ENCODE assay signal across 11 cellular contexts in genomic region chr7:129831424-129832058, GRCh38.
DNase-seq lines count a peak whose midpoint lies in the region; ATAC-seq, FAIRE-seq and TF ChIP-seq lines count a peak whose summit lies in the region.
"Had no signal": no experiment of that assay in that cellular context is flagged by ENCODE, and none has a peak within 500 bp of the region (broad histone marks: within the 10 kb centered on the region; RNA-seq: fewer than 3 reads in every experiment).

No MANE protein-coding gene starts in this region.

- in situ Hi-C loops in IMR-90 (cut with MboI; ENCODE audit: low sequenced_read_pairs): no loop called here

- TF ChIP-seq POLR2A in IMR-90 (IDR thresholded peaks at IDR 0.05; ENCODE audit: low read depth, low read length): no peak
- no peak for TF ChIP-seq POLR2A in GM12892 (IDR thresholded peaks at IDR 0.05; ENCODE audit: low read depth, low read length)

- peak overlapping the region; percentile 75 for H2AK9ac ChIP-seq in IMR-90 (replicated peaks; ENCODE audit: low read depth, low read length, poor library complexity)

- H4K91ac ChIP-seq in IMR-90 (ENCODE audit: insufficient read depth, low read depth, low read length) (peak overlapping the region; percentile 95), mesenchymal stem cell (ENCODE audit: low read length) (peak overlapping the region; percentile 43)

- no peaks in the 10 kb centered on the region for H4K20me1 ChIP-seq in IMR-90 (ENCODE audit: insufficient read depth, low read length)

- WGBS in IMR-90 (ENCODE audit: extremely low coverage in 2 of 2, insufficient read length in 1 of 2), 2 experiments: 60% methylated on average over 1 of the region's 5 CpGs; no CpG with 5 or more reads in 1 of the 2 experiments
- 54% methylated on average over 5 of the region's 5 CpGs for WGBS in mesenchymal stem cell

- H3K9ac ChIP-seq in IMR-90 (ENCODE audit: low read depth, low read length): no peak overlapping the region
- H3K9ac ChIP-seq in mesenchymal stem cell (ENCODE audit: low read length): peak overlapping the region; percentile 79

- H2AFZ ChIP-seq in IMR-90 (replicated peaks; ENCODE audit: low read length, poor library complexity): peak overlapping the region; percentile 64
- no peak overlapping the region for H2AFZ ChIP-seq in mesenchymal stem cell (ENCODE audit: low read depth, low read length)

- H4K8ac ChIP-seq in IMR-90 (ENCODE audit: low read depth in 2 of 2, low read length in 2 of 2) (peak overlapping the region; percentile 32 to 87), mesenchymal stem cell (ENCODE audit: low read length) (peak overlapping the region; percentile 55)

- H3K27me3 ChIP-seq in IMR-90 (ENCODE audit: control insufficient read depth, insufficient read depth, low read length) (no peaks in the 10 kb centered on the region), mesenchymal stem cell (ENCODE audit: control insufficient read depth in 1 of 2, insufficient read depth in 1 of 2, low read length in 2 of 2) (no peaks in the 10 kb centered on the region)

- no peak for TF ChIP-seq RAD21 in IMR-90 (IDR thresholded peaks at IDR 0.05; ENCODE audit: low read length)

- H3K4me1 ChIP-seq in IMR-90 (ENCODE audit: control insufficient read depth, insufficient read depth, low read length): peaks cover 19% of the 10 kb centered on the region
- peaks cover 39% of the 10 kb centered on the region for H3K4me1 ChIP-seq in mesenchymal stem cell (ENCODE audit: control insufficient read depth, insufficient read depth, low read depth, low read length)

- H2BK20ac ChIP-seq in IMR-90 (ENCODE audit: low read depth, low read length): peak overlapping the region; percentile 93

- BruUV-seq in IMR-90 (replicated peaks; lab: Mats Ljungman, UMichigan): no TSS peak

- peak; percentile 71 for ATAC-seq in IMR-90 (ENCODE audit: low read depth)
- ATAC-seq in GM18517 (IDR thresholded peaks at IDR 0.05; ENCODE audit: unreplicated experiment): no peak

- no peak for FAIRE-seq in GM12892 (lab: Jason Lieb, UNC)
- FAIRE-seq: kidney had no signal

- H2AK5ac ChIP-seq in IMR-90 (ENCODE audit: low read depth, low read length): peak overlapping the region; percentile 96
- H2AK5ac ChIP-seq in mesenchymal stem cell (ENCODE audit: low read length, severe bottlenecking): peak overlapping the region; percentile 99

- no peak overlapping the region for H2BK12ac ChIP-seq in mesenchymal stem cell (ENCODE audit: low read length in 2 of 2)

- peaks cover 28% of the 10 kb centered on the region for H3K36me3 ChIP-seq in IMR-90 (ENCODE audit: control insufficient read depth, insufficient read depth, low read length)
- peaks cover 44 to 47% of the 10 kb centered on the region in 2 experiments for H3K36me3 ChIP-seq in mesenchymal stem cell (ENCODE audit: control insufficient read depth in 1 of 2, insufficient read depth in 2 of 2, low read depth in 1 of 2, low read length in 2 of 2)

- H3K4ac ChIP-seq in IMR-90 (ENCODE audit: low read depth, low read length) (peak overlapping the region; percentile 94), mesenchymal stem cell (ENCODE audit: low read depth in 1 of 2, low read length in 2 of 2) (no peak overlapping the region)

- H2BK120ac ChIP-seq in IMR-90 (ENCODE audit: low read depth, low read length) (peak overlapping the region; percentile 92), mesenchymal stem cell (ENCODE audit: low read depth, low read length) (no peak overlapping the region)

- POLR2A ChIA-PET in IMR-90 (lab: Charles Lee; ENCODE audit: unreplicated experiment): no interaction called here

- DNase-seq in IMR-90 (peak; percentile 95), choroid plexus epithelial cell (ENCODE audit: low read depth) (peak; percentile 95), mesenchymal stem cell (peak; percentile 89), GM12892 (ENCODE audit: insufficient read length) (no peak), GM10266 (ENCODE audit: extremely low spot score) (no peak), caudate nucleus (lab: John Stamatoyannopoulos, UW) (no peak)
- DNase-seq: kidney; stimulated activated CD8-positive, alpha-beta memory T cell treated with anti-CD3 and anti-CD28 coated beads, Interleukin-4, amount 100 ng/mL, for 48 hours had no signal

- peak overlapping the region; percentile 92 for H3K14ac ChIP-seq in IMR-90 (replicated peaks; ENCODE audit: low read depth, low read length)
- no peak overlapping the region for H3K14ac ChIP-seq in mesenchymal stem cell (ENCODE audit: low read length in 2 of 2)

- no peak for TF ChIP-seq CTCF in 22Rv1 (IDR thresholded peaks at IDR 0.05)
- no peak for TF ChIP-seq CTCF in IMR-90 (conservative IDR thresholded peaks at IDR 0.05; ENCODE audit: low read depth, low read length)
- TF ChIP-seq CTCF in choroid plexus epithelial cell (conservative IDR thresholded peaks at IDR 0.05; ENCODE audit: low read depth, low read length): no peak
- TF ChIP-seq CTCF in GM10266 (IDR thresholded peaks at IDR 0.05; ENCODE audit: control insufficient read depth, insufficient read depth, low read depth, missing control alignments): no peak

- H3K23ac ChIP-seq in IMR-90 (ENCODE audit: low read depth, low read length) (peak overlapping the region; percentile 74), mesenchymal stem cell (ENCODE audit: low read length in 2 of 2) (no peak overlapping the region)

- H3K18ac ChIP-seq in IMR-90 (ENCODE audit: low read depth, low read length) (peak overlapping the region; percentile 56), mesenchymal stem cell (ENCODE audit: low read depth in 1 of 2, low read length in 2 of 2) (peak overlapping the region in 1 of 2 experiments; percentile 61)

- peak overlapping the region; percentile 36 for H4K5ac ChIP-seq in IMR-90 (ENCODE audit: low read depth, low read length)

- H3K9me1 ChIP-seq in IMR-90 (ENCODE audit: insufficient read depth, low read length): peaks cover 29% of the 10 kb centered on the region

- H2BK15ac ChIP-seq in IMR-90 (ENCODE audit: low read depth, low read length) (peak overlapping the region; percentile 96), mesenchymal stem cell (ENCODE audit: low read depth, poor library complexity, severe bottlenecking) (no peak overlapping the region)

- H3K4me2 ChIP-seq in IMR-90 (ENCODE audit: low read depth, low read length) (no peak overlapping the region; the same call in 1 of the 2 replicates), mesenchymal stem cell (ENCODE audit: low read length, poor library complexity, severe bottlenecking) (no peak overlapping the region)

- H3K79me1 ChIP-seq in IMR-90 (ENCODE audit: low read depth in 1 of 2, low read length in 2 of 2) (peaks cover 6 to 41% of the 10 kb centered on the region in 2 experiments), mesenchymal stem cell (replicated peaks; ENCODE audit: low read length, poor library complexity, severe bottlenecking) (peaks cover 16% of the 10 kb centered on the region)

- intact Hi-C loops in IMR-90 (cut with micrococcal nuclease): loop anchor here (1.0 kb wide), 1 partner anchor 119 kb away; no protein-coding TSS in a partner anchor

- dilution Hi-C loops in IMR-90 (cut with HindIII; ENCODE audit: low sequenced_read_pairs, unreplicated experiment): no loop called here

- H3K9me3 ChIP-seq in IMR-90 (ENCODE audit: control insufficient read depth, insufficient read depth, low read length) (no peaks in the 10 kb centered on the region), mesenchymal stem cell (ENCODE audit: control insufficient read depth, low read length) (no peaks in the 10 kb centered on the region)

- CTCF ChIA-PET in IMR-90 (lab: Yijun Ruan, JAX): interaction anchor here (1.0 kb wide), 1 partner anchor 167 kb away, joined by 3 read pairs; no protein-coding TSS in a partner anchor

- peak overlapping the region; percentile 72; the same call in 1 of the 2 replicates for H3K56ac ChIP-seq in IMR-90 (ENCODE audit: extremely low read depth, insufficient read depth, low read length)

- peak overlapping the region; percentile 74 for H3K27ac ChIP-seq in 22Rv1
- H3K27ac ChIP-seq in IMR-90 (ENCODE audit: insufficient read depth, low read length): peak overlapping the region; percentile 85
- H3K27ac ChIP-seq in mesenchymal stem cell (ENCODE audit: low read length, poor library complexity, severe bottlenecking): peak overlapping the region; percentile 100
- no peak overlapping the region for H3K27ac ChIP-seq in caudate nucleus (ENCODE audit: low read depth, low read length)
- H3K27ac ChIP-seq: C4-2B had no signal

- H3K4me3 ChIP-seq in IMR-90 (ENCODE audit: insufficient read depth, low read depth, low read length) (no peak overlapping the region), choroid plexus epithelial cell (ENCODE audit: low read depth, low read length) (no peak overlapping the region), mesenchymal stem cell (ENCODE audit: insufficient read depth in 1 of 2, low read depth in 1 of 2, low read length in 2 of 2) (no peak overlapping the region)

- H2BK5ac ChIP-seq in IMR-90 (ENCODE audit: low read depth, low read length, poor library complexity, severe bottlenecking): peak overlapping the region; percentile 76
- H2BK5ac ChIP-seq in mesenchymal stem cell (ENCODE audit: low read depth, low read length, poor library complexity, severe bottlenecking): peak overlapping the region; percentile 93

TF ChIP-seq in IMR-90, 13 proteins besides CTCF, POLR2A, EP300 and RAD21 (continues in another document):
- TF ChIP-seq USF2 (IDR thresholded peaks at IDR 0.05; ENCODE audit: low read depth, low read length): no peak
- TF ChIP-seq MAZ (IDR thresholded peaks at IDR 0.05; ENCODE audit: borderline replicate concordance, low read depth, low read length): no peak
- TF ChIP-seq MXI1 (IDR thresholded peaks at IDR 0.05; ENCODE audit: borderline replicate concordance, low read depth, low read length): no peak
- no peak for TF ChIP-seq CHD1 (IDR thresholded peaks at IDR 0.05; ENCODE audit: low read depth, low read length)
- TF ChIP-seq SMC3 (IDR thresholded peaks at IDR 0.05; ENCODE audit: low read depth, low read length): no peak
- no peak; the same call in 1 of the 2 replicates for TF ChIP-seq BHLHE40 (IDR thresholded peaks at IDR 0.05; ENCODE audit: low read depth, low read length)
- TF ChIP-seq RCOR1 (IDR thresholded peaks at IDR 0.05; ENCODE audit: insufficient replicate concordance, low read length): no peak
- peak; percentile 35; the same call in 1 of the 2 replicates for TF ChIP-seq MAFK (IDR thresholded peaks at IDR 0.05; ENCODE audit: low read depth, low read length)
- TF ChIP-seq RFX5 (IDR thresholded peaks at IDR 0.05; ENCODE audit: low read depth, low read length): no peak
- TF ChIP-seq NFE2L2 (IDR thresholded peaks at IDR 0.05; ENCODE audit: low read depth, low read length): peak; percentile 78
- 0 out of 2 replicates have a peak, but pooled peaks have one; percentile 13 for TF ChIP-seq FOS (IDR thresholded peaks at IDR 0.05; ENCODE audit: low read depth, low read length)

Comparison
In these comparisons a context has a peak if more than half of its experiments do, and no peak if none do; other contexts are left out.
1. DNase-seq: peak in IMR-90 (single experiment), choroid plexus epithelial cell (single experiment) and mesenchymal stem cell (single experiment); none in GM12892 (single experiment), GM10266 (single experiment) and caudate nucleus (0 of 61).